13 cellular contexts compared by ENCODE assay signal in the genomic region with DNA sequence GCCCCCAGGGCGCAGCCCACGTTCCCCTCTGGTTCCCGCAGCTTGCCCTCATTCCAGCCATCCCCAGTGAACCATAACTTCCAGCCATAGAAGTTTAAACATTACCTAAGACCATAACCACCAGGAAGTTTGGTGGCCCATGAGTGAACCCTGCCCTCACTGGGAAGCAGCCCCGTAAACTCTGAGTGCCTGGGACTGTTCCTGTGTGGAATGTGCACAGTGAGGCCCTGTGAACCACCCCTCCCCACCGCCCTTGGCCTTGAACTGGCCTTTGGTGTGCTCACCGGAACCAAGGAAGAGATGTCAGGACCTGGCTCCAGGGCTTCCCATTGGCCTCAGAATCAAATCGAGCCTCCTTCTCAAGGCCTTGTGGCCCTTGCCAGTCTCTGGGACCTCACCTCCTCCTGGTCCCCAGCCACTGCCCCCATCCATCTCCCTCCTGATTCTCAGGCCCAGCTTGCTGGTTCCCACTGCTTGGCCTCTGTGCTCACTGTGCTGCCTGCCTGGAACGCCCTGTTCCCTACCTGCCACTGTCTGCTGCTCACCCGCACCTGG. TPM values are rescaled to one million over a fixed set of nuclear protein-coding genes. Genes with fewer than 3 reads are reported as not detected.
DNase-seq lines count a peak whose midpoint lies in the region; ATAC-seq, FAIRE-seq and TF ChIP-seq lines count a peak whose summit lies in the region.
"Had no signal": no experiment of that assay in that cellular context is flagged by ENCODE, and none has a peak within 500 bp of the region (broad histone marks: within the 10 kb centered on the region; RNA-seq: fewer than 3 reads in every experiment).

No MANE protein-coding gene starts in this region.

- intact Hi-C loops in mucosa of descending colon (cut with DNase I, micrococcal nuclease), result no loop called here

- no peak overlapping the region for H3K4me3 ChIP-seq in mucosa of descending colon
- H3K4me3 ChIP-seq: gastroesophageal sphincter had no signal

- H3K4me3 Mint-ChIP-seq in brain, result no peak overlapping the region

- peaks cover 25% of the 10 kb centered on the region for H3K36me3 Mint-ChIP-seq in brain

- no peak for TF ChIP-seq CTCF in brain (conservative IDR thresholded peaks at IDR 0.05)
- no peak for TF ChIP-seq CTCF in mucosa of descending colon (IDR thresholded peaks at IDR 0.05)

- in situ Hi-C loops in ACHN (cut with HindIII; ENCODE audit: low pct_ligation_motif_present, low pct_unique_long_range_greater_than_20kb, low sequenced_read_pairs), result no loop called here
- in situ Hi-C loops in Caki2 (cut with HindIII; ENCODE audit: low pct_unique_long_range_greater_than_20kb, low sequenced_read_pairs), result no loop called here

- ATAC-seq in mucosa of descending colon (peak; percentile 80), GM19455 (IDR thresholded peaks at IDR 0.05; ENCODE audit: unreplicated experiment) (no peak)
- ATAC-seq: gastroesophageal sphincter had no signal

- no peaks in the 10 kb centered on the region for H3K36me3 ChIP-seq in mucosa of descending colon (ENCODE audit: low read depth)

- no peak for FAIRE-seq in GM12891 (lab: Jason Lieb, UNC)
- FAIRE-seq: GM12892 had no signal

- no peak for TF ChIP-seq POLR2A in GM12891 (IDR thresholded peaks at IDR 0.05; ENCODE audit: low read depth, low read length)

- no peaks in the 10 kb centered on the region for H3K9me3 Mint-ChIP-seq in brain

- H3K4me1 ChIP-seq in mucosa of descending colon (ENCODE audit: low read depth), result peaks cover 77% of the 10 kb centered on the region

- DNase-seq in ACHN, result peak; percentile 92
- DNase-seq in Caki2 (ENCODE audit: low read depth), result peak; percentile 99
- DNase-seq in mucosa of descending colon, result peak; percentile 89 to 90 (median 90)
- DNase-seq in DMS 273 (lab: John Stamatoyannopoulos, UW; ENCODE audit: unreplicated experiment), result no peak
- DNase-seq in SIG-M5 (lab: John Stamatoyannopoulos, UW), result no peak
- DNase-seq in GM12891 (ENCODE audit: insufficient read length, low spot score), result no peak
- DNase-seq: activated T-cell treated with anti-CD3 and anti-CD28 coated beads for 4 hours; NCI-H187 treated with DMSO at 0.1 percent for 48 hours; stimulated activated naive CD4-positive, alpha-beta T cell had no signal

- no peaks in the 10 kb centered on the region for H3K9me3 ChIP-seq in mucosa of descending colon
- H3K9me3 ChIP-seq: gastroesophageal sphincter had no signal

- peak overlapping the region in 4 of 5 experiments; percentile 54 to 92 (median 68) for H3K27ac Mint-ChIP-seq in brain

- no peaks in the 10 kb centered on the region for H3K27me3 Mint-ChIP-seq in brain

- peaks cover 41% of the 10 kb centered on the region for H3K4me1 Mint-ChIP-seq in brain

TF ChIP-seq in GM12891, 5 proteins besides CTCF, POLR2A, EP300 and RAD21:
- TF ChIP-seq POLR2AphosphoS5 (IDR thresholded peaks at IDR 0.05; ENCODE audit: low read depth, low read length), result no peak

RNA-seq across cellular contexts. Expression of a gene that starts 46.5 kb away (rescaled TPM):
- 331 and 362 TPM in 2 replicates for total RNA-seq in Caki2 (2014; rRNA removed; shearing (Covaris generic); ENCODE audit: low replicate concordance)
- 134 TPM for polyA plus RNA-seq in brain (ENCODE audit: insufficient read depth, low read depth, low replicate concordance)
- total RNA-seq in mucosa of descending colon, result 100 to 1,000 TPM; 318 to 602 (median 562) TPM
- 78.4 TPM for polyA plus RNA-seq in GM12891 (2012; ENCODE audit: low read depth, missing spikeins)

Comparison
In these comparisons a context has a peak if more than half of its experiments do, and no peak if none do; other contexts are left out.
1. DNase-seq: peak in ACHN (single experiment), Caki2 (single experiment) and mucosa of descending colon (3 of 3); none in DMS 273 (single experiment), SIG-M5 (single experiment) and GM12891 (single experiment).